ENCODE assay signal across 21 cellular contexts in the genomic region with DNA sequence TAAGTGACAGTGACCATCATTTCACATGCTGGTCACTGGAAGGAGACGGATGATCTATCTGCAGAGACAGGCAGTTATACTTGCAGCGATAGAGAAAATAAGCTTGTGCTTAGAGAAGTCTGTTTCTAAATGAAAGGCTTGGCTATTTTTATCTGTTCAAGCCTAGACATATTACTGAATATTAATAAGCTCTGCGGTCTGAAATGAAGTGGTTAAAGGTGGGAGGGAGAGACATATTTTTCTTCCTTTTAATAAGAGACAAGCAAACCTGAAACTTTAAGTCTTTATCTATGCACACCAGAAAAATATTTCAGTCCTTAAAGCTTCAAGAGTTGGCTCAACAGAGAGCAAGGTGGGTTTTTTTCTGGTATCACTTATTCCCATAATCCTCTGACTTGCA.
"Had no signal": no experiment of that assay in that cellular context is flagged by ENCODE, and none has a peak within 500 bp of the region (broad histone marks: within the 10 kb centered on the region; RNA-seq: fewer than 3 reads in every experiment).

No MANE protein-coding gene starts in this region.

- H3K4me1 Mint-ChIP-seq: central memory CD8-positive, alpha-beta T cell had no signal

- ATAC-seq: activated CD8-positive, alpha-beta T cell treated with anti-CD3 and anti-CD28 coated beads, Interleukin-2, amount 10 ng/mL, durations not matched to agents 7 days and 5 days; T-helper 17 cell had no signal

- H3K27me3 ChIP-seq: ascending aorta had no signal

- H3K9me3 ChIP-seq: ascending aorta had no signal

- H3K27ac ChIP-seq: ascending aorta had no signal

- H3K4me1 ChIP-seq: ascending aorta had no signal

- H3K9me3 Mint-ChIP-seq: activated B cell treated with CpG ODN at 0.5 μM for 24 hours; central memory CD8-positive, alpha-beta T cell had no signal

- DNase-seq: activated B cell treated with CpG ODN at 0.5 μM for 24 hours; activated CD4-positive, alpha-beta T cell treated with anti-CD3 and anti-CD28 coated beads for 4 hours; activated CD4-positive, alpha-beta T cell treated with anti-CD3 and anti-CD28 coated beads, Interleukin-2, amount 50 U/mL, for 4 hours; activated CD8-positive, alpha-beta memory T cell treated with anti-CD3 and anti-CD28 coated beads, Interleukin-2, amount 50 U/mL, for 48 hours; activated CD8-positive, alpha-beta T cell treated with anti-CD3 and anti-CD28 coated beads, Interleukin-2, amount 10 ng/mL, durations not matched to agents 7 days and 5 days; activated naive CD4-positive, alpha-beta T cell treated with anti-CD3 and anti-CD28 coated beads, Interleukin-2, amount 50 U/mL, for 16 hours; activated T-cell treated with anti-CD3 and anti-CD28 coated beads, Interleukin-2, amount 50 U/mL, for 1 hour; amniotic stem cell; KG1; NCI-H1048; NCI-H2029; NCI-H345; NCI-H510A treated with DMSO at 0.1 percent for 48 hours; NCI-H69; NK-92 treated with Interleukin-12 subunit alpha and Interleukin-12 subunit beta, amount 100 ng/mL, for 24 hours; SHP77 treated with DMSO at 0.1 percent for 48 hours; T-helper 17 cell; T-helper 9 cell had no signal

- H3K4me3 Mint-ChIP-seq: activated B cell treated with CpG ODN at 0.5 μM for 24 hours; activated CD8-positive, alpha-beta T cell treated with anti-CD3 and anti-CD28 coated beads, Interleukin-2, amount 10 ng/mL, durations not matched to agents 7 days and 5 days; brain; central memory CD8-positive, alpha-beta T cell; T-helper 17 cell had no signal

- H3K36me3 ChIP-seq: ascending aorta had no signal

- H3K27me3 Mint-ChIP-seq: activated B cell treated with CpG ODN at 0.5 μM for 24 hours; central memory CD8-positive, alpha-beta T cell; T-helper 17 cell had no signal

- H3K4me3 ChIP-seq: ascending aorta had no signal

- H3K36me3 Mint-ChIP-seq: brain had no signal

- H3K27ac Mint-ChIP-seq: activated B cell treated with CpG ODN at 0.5 μM for 24 hours; activated CD8-positive, alpha-beta T cell treated with anti-CD3 and anti-CD28 coated beads, Interleukin-2, amount 10 ng/mL, durations not matched to agents 7 days and 5 days; T-helper 17 cell had no signal
